In the genomic region with DNA sequence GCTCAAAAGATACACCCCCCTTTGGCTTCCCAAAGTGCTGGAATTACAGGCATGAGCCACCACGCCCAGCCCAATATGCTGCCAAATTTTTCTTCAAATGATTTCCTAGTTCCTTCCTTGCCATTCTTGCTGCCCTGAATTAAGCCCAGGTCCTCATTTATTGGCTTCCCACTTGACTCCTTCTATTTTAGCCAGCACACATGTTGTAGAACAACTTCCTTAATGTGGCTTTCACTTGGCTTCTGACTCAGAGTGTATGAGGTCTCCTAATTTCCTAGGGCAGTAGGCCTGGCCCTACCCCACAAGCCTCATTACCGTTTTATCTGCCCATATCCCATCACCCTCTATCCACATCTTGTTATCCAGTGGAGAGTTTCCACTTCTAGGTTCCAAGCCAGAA, we compare ENCODE assay signal across 1 cellular context.
TF ChIP-seq lines count a peak whose summit lies in the region.

No MANE protein-coding gene starts in this region.

TF ChIP-seq in HepG2, 621 proteins besides CTCF, POLR2A, EP300 and RAD21:
- TF ChIP-seq JUN (CRISPR knock-in tag; IDR thresholded peaks at IDR 0.05), result no peak
- TF ChIP-seq, protein P1, sequence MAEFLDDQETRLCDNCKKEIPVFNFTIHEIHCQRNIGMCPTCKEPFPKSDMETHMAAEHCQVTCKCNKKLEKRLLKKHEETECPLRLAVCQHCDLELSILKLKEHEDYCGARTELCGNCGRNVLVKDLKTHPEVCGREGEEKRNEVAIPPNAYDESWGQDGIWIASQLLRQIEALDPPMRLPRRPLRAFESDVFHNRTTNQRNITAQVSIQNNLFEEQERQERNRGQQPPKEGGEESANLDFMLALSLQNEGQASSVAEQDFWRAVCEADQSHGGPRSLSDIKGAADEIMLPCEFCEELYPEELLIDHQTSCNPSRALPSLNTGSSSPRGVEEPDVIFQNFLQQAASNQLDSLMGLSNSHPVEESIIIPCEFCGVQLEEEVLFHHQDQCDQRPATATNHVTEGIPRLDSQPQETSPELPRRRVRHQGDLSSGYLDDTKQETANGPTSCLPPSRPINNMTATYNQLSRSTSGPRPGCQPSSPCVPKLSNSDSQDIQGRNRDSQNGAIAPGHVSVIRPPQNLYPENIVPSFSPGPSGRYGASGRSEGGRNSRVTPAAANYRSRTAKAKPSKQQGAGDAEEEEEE (CRISPR knock-in tag; IDR thresholded peaks at IDR 0.05; ENCODE audit: borderline replicate concordance), result no peak
- TF ChIP-seq POLR2AphosphoS2 (IDR thresholded peaks at IDR 0.05; ENCODE audit: low read depth, low read length), result no peak
- TF ChIP-seq, protein P2, sequence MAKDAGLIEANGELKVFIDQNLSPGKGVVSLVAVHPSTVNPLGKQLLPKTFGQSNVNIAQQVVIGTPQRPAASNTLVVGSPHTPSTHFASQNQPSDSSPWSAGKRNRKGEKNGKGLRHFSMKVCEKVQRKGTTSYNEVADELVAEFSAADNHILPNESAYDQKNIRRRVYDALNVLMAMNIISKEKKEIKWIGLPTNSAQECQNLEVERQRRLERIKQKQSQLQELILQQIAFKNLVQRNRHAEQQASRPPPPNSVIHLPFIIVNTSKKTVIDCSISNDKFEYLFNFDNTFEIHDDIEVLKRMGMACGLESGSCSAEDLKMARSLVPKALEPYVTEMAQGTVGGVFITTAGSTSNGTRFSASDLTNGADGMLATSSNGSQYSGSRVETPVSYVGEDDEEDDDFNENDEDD (CRISPR knock-in tag; IDR thresholded peaks at IDR 0.05; ENCODE audit: borderline replicate concordance), result no peak
- TF ChIP-seq TARDBP (CRISPR knock-in tag; IDR thresholded peaks at IDR 0.05), result no peak
- TF ChIP-seq PCBP1 (IDR thresholded peaks at IDR 0.05; ENCODE audit: borderline replicate concordance, low read depth, low read length), result no peak
- TF ChIP-seq, protein P3, sequence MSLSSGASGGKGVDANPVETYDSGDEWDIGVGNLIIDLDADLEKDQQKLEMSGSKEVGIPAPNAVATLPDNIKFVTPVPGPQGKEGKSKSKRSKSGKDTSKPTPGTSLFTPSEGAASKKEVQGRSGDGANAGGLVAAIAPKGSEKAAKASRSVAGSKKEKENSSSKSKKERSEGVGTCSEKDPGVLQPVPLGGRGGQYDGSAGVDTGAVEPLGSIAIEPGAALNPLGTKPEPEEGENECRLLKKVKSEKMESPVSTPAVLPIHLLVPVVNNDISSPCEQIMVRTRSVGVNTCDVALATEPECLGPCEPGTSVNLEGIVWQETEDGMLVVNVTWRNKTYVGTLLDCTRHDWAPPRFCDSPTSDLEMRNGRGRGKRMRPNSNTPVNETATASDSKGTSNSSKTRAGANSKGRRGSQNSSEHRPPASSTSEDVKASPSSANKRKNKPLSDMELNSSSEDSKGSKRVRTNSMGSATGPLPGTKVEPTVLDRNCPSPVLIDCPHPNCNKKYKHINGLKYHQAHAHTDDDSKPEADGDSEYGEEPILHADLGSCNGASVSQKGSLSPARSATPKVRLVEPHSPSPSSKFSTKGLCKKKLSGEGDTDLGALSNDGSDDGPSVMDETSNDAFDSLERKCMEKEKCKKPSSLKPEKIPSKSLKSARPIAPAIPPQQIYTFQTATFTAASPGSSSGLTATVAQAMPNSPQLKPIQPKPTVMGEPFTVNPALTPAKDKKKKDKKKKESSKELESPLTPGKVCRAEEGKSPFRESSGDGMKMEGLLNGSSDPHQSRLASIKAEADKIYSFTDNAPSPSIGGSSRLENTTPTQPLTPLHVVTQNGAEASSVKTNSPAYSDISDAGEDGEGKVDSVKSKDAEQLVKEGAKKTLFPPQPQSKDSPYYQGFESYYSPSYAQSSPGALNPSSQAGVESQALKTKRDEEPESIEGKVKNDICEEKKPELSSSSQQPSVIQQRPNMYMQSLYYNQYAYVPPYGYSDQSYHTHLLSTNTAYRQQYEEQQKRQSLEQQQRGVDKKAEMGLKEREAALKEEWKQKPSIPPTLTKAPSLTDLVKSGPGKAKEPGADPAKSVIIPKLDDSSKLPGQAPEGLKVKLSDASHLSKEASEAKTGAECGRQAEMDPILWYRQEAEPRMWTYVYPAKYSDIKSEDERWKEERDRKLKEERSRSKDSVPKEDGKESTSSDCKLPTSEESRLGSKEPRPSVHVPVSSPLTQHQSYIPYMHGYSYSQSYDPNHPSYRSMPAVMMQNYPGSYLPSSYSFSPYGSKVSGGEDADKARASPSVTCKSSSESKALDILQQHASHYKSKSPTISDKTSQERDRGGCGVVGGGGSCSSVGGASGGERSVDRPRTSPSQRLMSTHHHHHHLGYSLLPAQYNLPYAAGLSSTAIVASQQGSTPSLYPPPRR (CRISPR knock-in tag; IDR thresholded peaks at IDR 0.05; ENCODE audit: borderline replicate concordance), result no peak
- no peak for TF ChIP-seq KAT7 (CRISPR knock-in tag; IDR thresholded peaks at IDR 0.05; ENCODE audit: borderline replicate concordance)
- no peak for TF ChIP-seq ZNF253 (CRISPR knock-in tag; IDR thresholded peaks at IDR 0.05; ENCODE audit: borderline replicate concordance)
- TF ChIP-seq, protein P4, sequence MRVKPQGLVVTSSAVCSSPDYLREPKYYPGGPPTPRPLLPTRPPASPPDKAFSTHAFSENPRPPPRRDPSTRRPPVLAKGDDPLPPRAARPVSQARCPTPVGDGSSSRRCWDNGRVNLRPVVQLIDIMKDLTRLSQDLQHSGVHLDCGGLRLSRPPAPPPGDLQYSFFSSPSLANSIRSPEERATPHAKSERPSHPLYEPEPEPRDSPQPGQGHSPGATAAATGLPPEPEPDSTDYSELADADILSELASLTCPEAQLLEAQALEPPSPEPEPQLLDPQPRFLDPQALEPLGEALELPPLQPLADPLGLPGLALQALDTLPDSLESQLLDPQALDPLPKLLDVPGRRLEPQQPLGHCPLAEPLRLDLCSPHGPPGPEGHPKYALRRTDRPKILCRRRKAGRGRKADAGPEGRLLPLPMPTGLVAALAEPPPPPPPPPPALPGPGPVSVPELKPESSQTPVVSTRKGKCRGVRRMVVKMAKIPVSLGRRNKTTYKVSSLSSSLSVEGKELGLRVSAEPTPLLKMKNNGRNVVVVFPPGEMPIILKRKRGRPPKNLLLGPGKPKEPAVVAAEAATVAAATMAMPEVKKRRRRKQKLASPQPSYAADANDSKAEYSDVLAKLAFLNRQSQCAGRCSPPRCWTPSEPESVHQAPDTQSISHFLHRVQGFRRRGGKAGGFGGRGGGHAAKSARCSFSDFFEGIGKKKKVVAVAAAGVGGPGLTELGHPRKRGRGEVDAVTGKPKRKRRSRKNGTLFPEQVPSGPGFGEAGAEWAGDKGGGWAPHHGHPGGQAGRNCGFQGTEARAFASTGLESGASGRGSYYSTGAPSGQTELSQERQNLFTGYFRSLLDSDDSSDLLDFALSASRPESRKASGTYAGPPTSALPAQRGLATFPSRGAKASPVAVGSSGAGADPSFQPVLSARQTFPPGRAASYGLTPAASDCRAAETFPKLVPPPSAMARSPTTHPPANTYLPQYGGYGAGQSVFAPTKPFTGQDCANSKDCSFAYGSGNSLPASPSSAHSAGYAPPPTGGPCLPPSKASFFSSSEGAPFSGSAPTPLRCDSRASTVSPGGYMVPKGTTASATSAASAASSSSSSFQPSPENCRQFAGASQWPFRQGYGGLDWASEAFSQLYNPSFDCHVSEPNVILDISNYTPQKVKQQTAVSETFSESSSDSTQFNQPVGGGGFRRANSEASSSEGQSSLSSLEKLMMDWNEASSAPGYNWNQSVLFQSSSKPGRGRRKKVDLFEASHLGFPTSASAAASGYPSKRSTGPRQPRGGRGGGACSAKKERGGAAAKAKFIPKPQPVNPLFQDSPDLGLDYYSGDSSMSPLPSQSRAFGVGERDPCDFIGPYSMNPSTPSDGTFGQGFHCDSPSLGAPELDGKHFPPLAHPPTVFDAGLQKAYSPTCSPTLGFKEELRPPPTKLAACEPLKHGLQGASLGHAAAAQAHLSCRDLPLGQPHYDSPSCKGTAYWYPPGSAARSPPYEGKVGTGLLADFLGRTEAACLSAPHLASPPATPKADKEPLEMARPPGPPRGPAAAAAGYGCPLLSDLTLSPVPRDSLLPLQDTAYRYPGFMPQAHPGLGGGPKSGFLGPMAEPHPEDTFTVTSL (CRISPR knock-in tag; IDR thresholded peaks at IDR 0.05; ENCODE audit: borderline replicate concordance), result no peak
- TF ChIP-seq, protein P5, sequence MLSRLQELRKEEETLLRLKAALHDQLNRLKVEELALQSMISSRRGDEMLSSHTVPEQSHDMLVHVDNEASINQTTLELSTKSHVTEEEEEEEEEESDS (CRISPR knock-in tag; IDR thresholded peaks at IDR 0.05; ENCODE audit: borderline replicate concordance), result no peak
- TF ChIP-seq, protein P6, sequence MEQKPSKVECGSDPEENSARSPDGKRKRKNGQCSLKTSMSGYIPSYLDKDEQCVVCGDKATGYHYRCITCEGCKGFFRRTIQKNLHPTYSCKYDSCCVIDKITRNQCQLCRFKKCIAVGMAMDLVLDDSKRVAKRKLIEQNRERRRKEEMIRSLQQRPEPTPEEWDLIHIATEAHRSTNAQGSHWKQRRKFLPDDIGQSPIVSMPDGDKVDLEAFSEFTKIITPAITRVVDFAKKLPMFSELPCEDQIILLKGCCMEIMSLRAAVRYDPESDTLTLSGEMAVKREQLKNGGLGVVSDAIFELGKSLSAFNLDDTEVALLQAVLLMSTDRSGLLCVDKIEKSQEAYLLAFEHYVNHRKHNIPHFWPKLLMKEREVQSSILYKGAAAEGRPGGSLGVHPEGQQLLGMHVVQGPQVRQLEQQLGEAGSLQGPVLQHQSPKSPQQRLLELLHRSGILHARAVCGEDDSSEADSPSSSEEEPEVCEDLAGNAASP (CRISPR knock-in tag; IDR thresholded peaks at IDR 0.05; ENCODE audit: borderline replicate concordance), result no peak
- no peak for TF ChIP-seq RARG (CRISPR knock-in tag; IDR thresholded peaks at IDR 0.05; ENCODE audit: low read depth)
- no peak for TF ChIP-seq RFX3 (CRISPR knock-in tag; IDR thresholded peaks at IDR 0.05)
- no peak for TF ChIP-seq ZNF160 (CRISPR knock-in tag; IDR thresholded peaks at IDR 0.05)
- TF ChIP-seq, protein P7, sequence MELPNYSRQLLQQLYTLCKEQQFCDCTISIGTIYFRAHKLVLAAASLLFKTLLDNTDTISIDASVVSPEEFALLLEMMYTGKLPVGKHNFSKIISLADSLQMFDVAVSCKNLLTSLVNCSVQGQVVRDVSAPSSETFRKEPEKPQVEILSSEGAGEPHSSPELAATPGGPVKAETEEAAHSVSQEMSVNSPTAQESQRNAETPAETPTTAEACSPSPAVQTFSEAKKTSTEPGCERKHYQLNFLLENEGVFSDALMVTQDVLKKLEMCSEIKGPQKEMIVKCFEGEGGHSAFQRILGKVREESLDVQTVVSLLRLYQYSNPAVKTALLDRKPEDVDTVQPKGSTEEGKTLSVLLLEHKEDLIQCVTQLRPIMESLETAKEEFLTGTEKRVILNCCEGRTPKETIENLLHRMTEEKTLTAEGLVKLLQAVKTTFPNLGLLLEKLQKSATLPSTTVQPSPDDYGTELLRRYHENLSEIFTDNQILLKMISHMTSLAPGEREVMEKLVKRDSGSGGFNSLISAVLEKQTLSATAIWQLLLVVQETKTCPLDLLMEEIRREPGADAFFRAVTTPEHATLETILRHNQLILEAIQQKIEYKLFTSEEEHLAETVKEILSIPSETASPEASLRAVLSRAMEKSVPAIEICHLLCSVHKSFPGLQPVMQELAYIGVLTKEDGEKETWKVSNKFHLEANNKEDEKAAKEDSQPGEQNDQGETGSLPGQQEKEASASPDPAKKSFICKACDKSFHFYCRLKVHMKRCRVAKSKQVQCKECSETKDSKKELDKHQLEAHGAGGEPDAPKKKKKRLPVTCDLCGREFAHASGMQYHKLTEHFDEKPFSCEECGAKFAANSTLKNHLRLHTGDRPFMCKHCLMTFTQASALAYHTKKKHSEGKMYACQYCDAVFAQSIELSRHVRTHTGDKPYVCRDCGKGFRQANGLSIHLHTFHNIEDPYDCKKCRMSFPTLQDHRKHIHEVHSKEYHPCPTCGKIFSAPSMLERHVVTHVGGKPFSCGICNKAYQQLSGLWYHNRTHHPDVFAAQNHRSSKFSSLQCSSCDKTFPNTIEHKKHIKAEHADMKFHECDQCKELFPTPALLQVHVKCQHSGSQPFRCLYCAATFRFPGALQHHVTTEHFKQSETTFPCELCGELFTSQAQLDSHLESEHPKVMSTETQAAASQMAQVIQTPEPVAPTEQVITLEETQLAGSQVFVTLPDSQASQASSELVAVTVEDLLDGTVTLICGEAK (IDR thresholded peaks at IDR 0.05), result no peak
- TF ChIP-seq, protein P7 (CRISPR knock-in tag; IDR thresholded peaks at IDR 0.05), result no peak
